ENCODE assay signal across 24 cellular contexts in genomic region chr15:50234764-50235163, GRCh38. TPM values are rescaled to one million over a fixed set of nuclear protein-coding genes. Genes with fewer than 3 reads are reported as not detected.
DNase-seq lines count a peak whose midpoint lies in the region; ATAC-seq, FAIRE-seq and TF ChIP-seq lines count a peak whose summit lies in the region.
"Had no signal": no experiment of that assay in that cellular context is flagged by ENCODE, and none has a peak within 500 bp of the region (broad histone marks: within the 10 kb centered on the region; RNA-seq: fewer than 3 reads in every experiment).

No MANE protein-coding gene starts in this region.

- no peaks in the 10 kb centered on the region for H3K36me3 Mint-ChIP-seq in naive thymus-derived CD8-positive, alpha-beta T cell
- H3K36me3 Mint-ChIP-seq: CD4-positive, CD25-positive, alpha-beta regulatory T cell had no signal

- peak; percentile 10 for TF ChIP-seq CTCF in bronchial epithelial cell (IDR thresholded peaks at IDR 0.05; ENCODE audit: insufficient read depth, low read length, severe bottlenecking)

- no peaks in the 10 kb centered on the region for H3K9me3 Mint-ChIP-seq in naive thymus-derived CD8-positive, alpha-beta T cell
- H3K9me3 Mint-ChIP-seq: GM23338 had no signal

- POLR2A ChIA-PET in naive thymus-derived CD8-positive, alpha-beta T cell (lab: Charles Lee) = no interaction called here

- no peak overlapping the region for H3K4me3 ChIP-seq in bronchial epithelial cell (ENCODE audit: low read depth, low read length)
- H3K4me3 ChIP-seq: GM23338, MG63, PC-9 had no signal

- DNase-seq in DMS 273 (lab: John Stamatoyannopoulos, UW; ENCODE audit: unreplicated experiment) (peak; percentile 17), DMS 273 treated with DMSO at 0.1 percent for 48 hours (lab: John Stamatoyannopoulos, UW) (no peak), bronchial epithelial cell (ENCODE audit: low read depth) (peak; percentile 37), iris pigment epithelial cell (ENCODE audit: low read depth) (peak; percentile 26), renal cortical epithelial cell (ENCODE audit: low read depth) (peak; percentile 68), NCI-H69 (lab: John Stamatoyannopoulos, UW) (no peak)
- DNase-seq in naive thymus-derived CD8-positive, alpha-beta T cell = no peak
- no peak for DNase-seq in activated CD4-positive, alpha-beta T cell treated with anti-CD3 and anti-CD28 coated beads, Interleukin-2, amount 50 U/mL, for 4 hours
- DNase-seq: BE2C; CD4-positive, CD25-positive, alpha-beta regulatory T cell; COR-L47; GF-D8; HCEC 1CT; MG63; NCI-H1048; NCI-H146; NCI-H2029 treated with DMSO at 0.1 percent for 48 hours; NCI-H2171 treated with DMSO at 0.1 percent for 48 hours; NCI-H446 treated with DMSO at 0.1 percent for 48 hours; NCI-H774; SIG-M5 had no signal

- ATAC-seq in naive thymus-derived CD8-positive, alpha-beta T cell = no peak
- ATAC-seq: GM23338, SK-N-SH treated with all-trans-retinoic acid at 6 μM for 48 hours had no signal

- H3K4me1 Mint-ChIP-seq in naive thymus-derived CD8-positive, alpha-beta T cell = no peaks in the 10 kb centered on the region
- H3K4me1 Mint-ChIP-seq: CD4-positive, CD25-positive, alpha-beta regulatory T cell had no signal

- no peaks in the 10 kb centered on the region for H3K27me3 Mint-ChIP-seq in naive thymus-derived CD8-positive, alpha-beta T cell
- H3K27me3 Mint-ChIP-seq: CD4-positive, CD25-positive, alpha-beta regulatory T cell had no signal

- no peak overlapping the region for H3K27ac Mint-ChIP-seq in naive thymus-derived CD8-positive, alpha-beta T cell
- H3K27ac Mint-ChIP-seq: GM23338 had no signal

- no peaks in the 10 kb centered on the region for H3K27me3 ChIP-seq in bronchial epithelial cell (ENCODE audit: control insufficient read depth, insufficient read depth, low read length)
- H3K27me3 ChIP-seq: BE2C, MG63 had no signal

- no peak overlapping the region for H3K4me3 Mint-ChIP-seq in naive thymus-derived CD8-positive, alpha-beta T cell
- H3K4me3 Mint-ChIP-seq: CD4-positive, CD25-positive, alpha-beta regulatory T cell; GM23338 had no signal

- no peak for FAIRE-seq in bronchial epithelial cell (lab: Jason Lieb, UNC)

- no peaks in the 10 kb centered on the region for H3K36me3 ChIP-seq in bronchial epithelial cell (ENCODE audit: control insufficient read depth, insufficient read depth, low read length)
- H3K36me3 ChIP-seq: BE2C, MG63 had no signal

RNA-seq across cellular contexts. Expression of gene HDC, which starts 30.8 kb away (rescaled TPM):
- total RNA-seq in bronchial epithelial cell (not detected in 2 replicates), renal cortical epithelial cell (not detected in 2 replicates)
- total RNA-seq in naive thymus-derived CD8-positive, alpha-beta T cell = not detected
- polyA plus RNA-seq in naive thymus-derived CD8-positive, alpha-beta T cell = not detected
- total RNA-seq: GM23338, PC-9 had no signal
- polyA plus RNA-seq: CD4-positive, CD25-positive, alpha-beta regulatory T cell; GM23338 had no signal

RNA-seq across cellular contexts. Expression of gene SLC27A2, which starts 52.8 kb away (rescaled TPM):
- total RNA-seq in bronchial epithelial cell (1.3 and 6.7 TPM in 2 replicates), renal cortical epithelial cell (2.8 and 6.8 TPM in 2 replicates)
- total RNA-seq in naive thymus-derived CD8-positive, alpha-beta T cell = under 1 TPM; 0.16 to 0.21 TPM
- under 1 TPM in 1 of 3 donors, not detected in 2; 0.74 TPM for polyA plus RNA-seq in naive thymus-derived CD8-positive, alpha-beta T cell

Comparison
In these comparisons a context has a peak if more than half of its experiments do, and no peak if none do; other contexts are left out.
1. DNase-seq: peak in DMS 273 (single experiment), bronchial epithelial cell (single experiment), iris pigment epithelial cell (single experiment) and renal cortical epithelial cell (single experiment); none in DMS 273 treated with DMSO at 0.1 percent for 48 hours (single experiment), NCI-H69 (single experiment), naive thymus-derived CD8-positive, alpha-beta T cell (0 of 10) and activated CD4-positive, alpha-beta T cell treated with anti-CD3 and anti-CD28 coated beads, Interleukin-2, amount 50 U/mL, for 4 hours (0 of 2).